ENCODE assay signal across 11 cellular contexts in genomic region chr18:75223687-75224347, GRCh38. TPM values are rescaled to one million over a fixed set of nuclear protein-coding genes. Genes with fewer than 3 reads are reported as not detected.
A peak's percentile ranks its signal among the peaks of the same experiment; 100 is the strongest.
DNase-seq lines count a peak whose midpoint lies in the region; ATAC-seq and TF ChIP-seq lines count a peak whose summit lies in the region.
"Had no signal": no experiment of that assay in that cellular context is flagged by ENCODE, and none has a peak within 500 bp of the region (broad histone marks: within the 10 kb centered on the region; RNA-seq: fewer than 3 reads in every experiment).

No MANE protein-coding gene starts in this region.

- H3K36me3 ChIP-seq in fibroblast of lung (ENCODE audit: control insufficient read depth, insufficient read depth, low read length) = no peaks in the 10 kb centered on the region
- H3K36me3 ChIP-seq: ascending aorta, ovary, tibial artery had no signal

- H3K27me3 ChIP-seq in fibroblast of lung (ENCODE audit: control insufficient read depth, insufficient read depth, low read length) = no peaks in the 10 kb centered on the region
- H3K27me3 ChIP-seq: ascending aorta, ovary, tibial artery had no signal

- no peak overlapping the region for H3K9ac ChIP-seq in fibroblast of lung (ENCODE audit: insufficient read depth, low read length)

- H3K27ac ChIP-seq in fibroblast of lung (ENCODE audit: insufficient read depth, low read length) = no peak overlapping the region
- H3K27ac ChIP-seq: ascending aorta, tibial artery had no signal

- no peaks in the 10 kb centered on the region for H4K20me1 ChIP-seq in fibroblast of lung (ENCODE audit: control insufficient read depth, extremely low read depth, insufficient read depth, low read length)

- DNase-seq in NB4 (ENCODE audit: low read depth) (peak; percentile 26), NCI-H82 (lab: John Stamatoyannopoulos, UW) (peak; percentile 77), fibroblast of lung (ENCODE audit: low read depth in 2 of 2) (peak; percentile 55 to 70), sciatic nerve (ENCODE audit: low spot score) (no peak), NCI-H1105 (lab: John Stamatoyannopoulos, UW) (no peak)
- DNase-seq: activated CD8-positive, alpha-beta memory T cell treated with anti-CD3 and anti-CD28 coated beads, Interleukin-2, amount 10 ng/mL, durations not matched to agents 7 days and 5 days; ovary; tibial artery had no signal

- H3K4me1 ChIP-seq in fibroblast of lung (ENCODE audit: control insufficient read depth, extremely low read depth, insufficient read depth, low read length) = peaks cover 10% of the 10 kb centered on the region

- H3K4me3 ChIP-seq in NB4 (ENCODE audit: low read depth, low read length) (no peak overlapping the region), fibroblast of lung (replicated peaks in 1 of 4; ENCODE audit: control extremely low read depth in 1 of 4, insufficient read depth in 1 of 4, low read depth in 3 of 4, low read length in 4 of 4) (no peak overlapping the region)
- H3K4me3 ChIP-seq: ascending aorta, ovary, tibial artery had no signal

- no peak overlapping the region for H2AFZ ChIP-seq in fibroblast of lung (ENCODE audit: low read length)

- intact Hi-C loops in sciatic nerve (cut with DNase I) = no loop called here

- no peaks in the 10 kb centered on the region for H3K9me3 ChIP-seq in fibroblast of lung (ENCODE audit: control insufficient read depth, insufficient read depth, low read depth, low read length)
- H3K9me3 ChIP-seq: ascending aorta, ovary, tibial artery had no signal

- H3K4me2 ChIP-seq in fibroblast of lung (ENCODE audit: extremely low read depth, insufficient read depth, low read length) = no peak overlapping the region

- ATAC-seq in sciatic nerve = peak; percentile 27
- no peak for ATAC-seq in HG03565 (IDR thresholded peaks at IDR 0.05; ENCODE audit: unreplicated experiment)
- ATAC-seq in activated CD4-positive, CD25-positive, alpha-beta regulatory T cell treated with anti-CD3 and anti-CD28 coated beads, Interleukin-2, amount 50 U/mL, for 24 hours = no peak
- ATAC-seq: activated CD8-positive, alpha-beta memory T cell treated with anti-CD3 and anti-CD28 coated beads, Interleukin-2, amount 10 ng/mL, durations not matched to agents 7 days and 5 days had no signal

- TF ChIP-seq CTCF in NB4 (IDR thresholded peaks at IDR 0.05; ENCODE audit: low read depth, low read length) = no peak
- no peak for TF ChIP-seq CTCF in fibroblast of lung (conservative IDR thresholded peaks at IDR 0.05 in 1 of 2, IDR thresholded peaks at IDR 0.05 in 1 of 2; ENCODE audit: low read depth in 1 of 2, low read length in 2 of 2)

- no peak for TF ChIP-seq POLR2A in NB4 (IDR thresholded peaks at IDR 0.05; ENCODE audit: extremely low read depth, insufficient read length)

- peaks cover 4% of the 10 kb centered on the region for H3K79me2 ChIP-seq in fibroblast of lung (ENCODE audit: control insufficient read depth, insufficient read depth, low read length)

RNA-seq across cellular contexts. Expression of gene TSHZ1, which starts 13.2 kb away (rescaled TPM):
- total RNA-seq in fibroblast of lung = 3.9 and 4.3 TPM in 2 replicates
- 3.1 and 4.3 TPM in 2 replicates for polyA plus RNA-seq in fibroblast of lung
- polyA plus RNA-seq in fibroblast of lung (2012) = 5.8 and 9.9 TPM in 2 replicates
- 8.0 and 9.0 TPM in 2 replicates for polyA minus RNA-seq in fibroblast of lung (ENCODE audit: low replicate concordance)
- total RNA-seq in sciatic nerve = 25.4 TPM

RNA-seq across cellular contexts. Expression of gene PTGR3, which starts 14.9 kb away (rescaled TPM):
- total RNA-seq in fibroblast of lung (5.6 and 6.8 TPM in 2 replicates), sciatic nerve (31.6 TPM)
- 18.1 and 25.1 TPM in 2 replicates for polyA plus RNA-seq in fibroblast of lung
- polyA plus RNA-seq in fibroblast of lung (2012) = 13.4 and 15.5 TPM in 2 replicates
- 48.2 and 53.2 TPM in 2 replicates for polyA minus RNA-seq in fibroblast of lung (ENCODE audit: low replicate concordance)

Comparison
In these comparisons a context has a peak if more than half of its experiments do, and no peak if none do; other contexts are left out.
1. DNase-seq: peak in NB4 (single experiment), NCI-H82 (single experiment) and fibroblast of lung (2 of 2); none in sciatic nerve (single experiment) and NCI-H1105 (single experiment).